In genomic region chr3:191502583-191502982, GRCh38 we compare ENCODE assay signal across 12 cellular contexts. TPM values are rescaled to one million over a fixed set of nuclear protein-coding genes. Genes with fewer than 3 reads are reported as not detected.
DNase-seq lines count a peak whose midpoint lies in the region; FAIRE-seq and TF ChIP-seq lines count a peak whose summit lies in the region.
"Had no signal": no experiment of that assay in that cellular context is flagged by ENCODE, and none has a peak within 500 bp of the region (broad histone marks: within the 10 kb centered on the region; RNA-seq: fewer than 3 reads in every experiment).

No MANE protein-coding gene starts in this region.

- H3K36me3 ChIP-seq in Loucy (ENCODE audit: insufficient read depth, low read length) (no peaks in the 10 kb centered on the region), bronchial epithelial cell (ENCODE audit: control insufficient read depth, insufficient read depth, low read length) (no peaks in the 10 kb centered on the region), neural cell (ENCODE audit: insufficient read depth, low read length) (no peaks in the 10 kb centered on the region)

- H3K4me2 ChIP-seq in Loucy (ENCODE audit: low read depth, low read length, poor library complexity, severe bottlenecking) (no peak overlapping the region), neural cell (ENCODE audit: low read length) (no peak overlapping the region)

- TF ChIP-seq RAD21 in neural cell (conservative IDR thresholded peaks at IDR 0.05) = peak; percentile 59

- no peaks in the 10 kb centered on the region for H3K4me1 ChIP-seq in Loucy (ENCODE audit: insufficient read depth, low read length, poor library complexity, severe bottlenecking)

- H4K20me1 ChIP-seq in Loucy (ENCODE audit: insufficient read depth, low read length, poor library complexity, severe bottlenecking) (no peaks in the 10 kb centered on the region), neural cell (ENCODE audit: insufficient read depth) (no peaks in the 10 kb centered on the region)

- TF ChIP-seq EP300 in neural cell (conservative IDR thresholded peaks at IDR 0.05; ENCODE audit: poor library complexity, severe bottlenecking) = no peak

- FAIRE-seq in bronchial epithelial cell (lab: Jason Lieb, UNC) = no peak
- FAIRE-seq: urothelium cell line had no signal

- H2AFZ ChIP-seq in Loucy (ENCODE audit: low read length) (no peak overlapping the region), neural cell (ENCODE audit: low read depth, low read length) (no peak overlapping the region)

- H3K9me2 ChIP-seq in Loucy (replicated peaks; ENCODE audit: low read depth, low read length) (no peaks in the 10 kb centered on the region), neural cell (ENCODE audit: insufficient read depth, low read length) (no peaks in the 10 kb centered on the region)

- DNase-seq in DMS53 (lab: John Stamatoyannopoulos, UW) (peak; percentile 9), DMS53 treated with DMSO at 0.1 percent for 48 hours (lab: John Stamatoyannopoulos, UW; ENCODE audit: unreplicated experiment) (no peak), bronchial epithelial cell (ENCODE audit: low read depth) (peak; percentile 18), SKM-1 treated with dmso at 0.1 percent for 144 hours (lab: John Stamatoyannopoulos, UW; ENCODE audit: unreplicated experiment) (no peak)
- no peak for DNase-seq in activated naive CD4-positive, alpha-beta T cell treated with anti-CD3 and anti-CD28 coated beads, Interleukin-2, amount 50 U/mL, for 16 hours
- no peak for DNase-seq in stimulated activated CD4-positive, alpha-beta T cell treated with anti-CD3 and anti-CD28 coated beads, Interleukin-1b, Interleukin-23, amount 100 ng/mL, for 48 hours
- DNase-seq: activated CD8-positive, alpha-beta memory T cell treated with anti-CD3 and anti-CD28 coated beads, Interleukin-2, amount 50 U/mL, for 4 hours; NCI-H2227 treated with DMSO at 0.1 percent for 48 hours; occipital lobe had no signal

- H3K9me3 ChIP-seq in Loucy (ENCODE audit: insufficient read depth, low read depth, low read length) = no peaks in the 10 kb centered on the region
- H3K9me3 ChIP-seq in neural cell (ENCODE audit: low read length) = no peaks in the 10 kb centered on the region

- no peak overlapping the region for H3K4me3 ChIP-seq in Loucy (ENCODE audit: low read length, poor library complexity, severe bottlenecking)
- H3K4me3 ChIP-seq in bronchial epithelial cell (ENCODE audit: low read depth, low read length) = no peak overlapping the region
- no peak overlapping the region for H3K4me3 ChIP-seq in neural cell (ENCODE audit: low read length)

- H3K27ac ChIP-seq in neural cell (ENCODE audit: low read length) = no peak overlapping the region

- H3F3A ChIP-seq in Loucy (ENCODE audit: low read depth) (no peaks in the 10 kb centered on the region), neural cell (ENCODE audit: insufficient read depth, low read length, poor library complexity, severe bottlenecking) (no peaks in the 10 kb centered on the region)

- H3K9ac ChIP-seq in Loucy (ENCODE audit: low read depth, low read length, poor library complexity, severe bottlenecking) (no peak overlapping the region), neural cell (ENCODE audit: low read length) (no peak overlapping the region)

- H3K27me3 ChIP-seq in Loucy (ENCODE audit: insufficient read depth, low read length, poor library complexity, severe bottlenecking) = no peaks in the 10 kb centered on the region
- H3K27me3 ChIP-seq in bronchial epithelial cell (ENCODE audit: control insufficient read depth, insufficient read depth, low read length) = no peaks in the 10 kb centered on the region
- H3K27me3 ChIP-seq in neural cell (ENCODE audit: insufficient read depth, low read depth, low read length) = no peaks in the 10 kb centered on the region

- H3K79me2 ChIP-seq in Loucy (ENCODE audit: insufficient read depth, low read length) (no peaks in the 10 kb centered on the region), neural cell (replicated peaks; ENCODE audit: insufficient read depth, low read length) (no peaks in the 10 kb centered on the region)

- peak; percentile 39 for TF ChIP-seq CTCF in Loucy (conservative IDR thresholded peaks at IDR 0.05; ENCODE audit: low read length)
- TF ChIP-seq CTCF in bronchial epithelial cell (IDR thresholded peaks at IDR 0.05; ENCODE audit: insufficient read depth, low read length, severe bottlenecking) = peak; percentile 31
- TF ChIP-seq CTCF in neural cell (IDR thresholded peaks at IDR 0.05; ENCODE audit: poor library complexity, severe bottlenecking) = peak; percentile 56

TF ChIP-seq in neural cell, 6 proteins besides CTCF, POLR2A, EP300 and RAD21:
- no peak for TF ChIP-seq MXI1 (conservative IDR thresholded peaks at IDR 0.05; ENCODE audit: poor library complexity, severe bottlenecking)
- no peak for TF ChIP-seq EZH2 (IDR thresholded peaks at IDR 0.05; ENCODE audit: borderline replicate concordance, insufficient read depth, low read length, poor library complexity, severe bottlenecking)
- TF ChIP-seq SMC3 (conservative IDR thresholded peaks at IDR 0.05; ENCODE audit: poor library complexity) = peak; percentile 60
- TF ChIP-seq REST (IDR thresholded peaks at IDR 0.05; ENCODE audit: borderline replicate concordance) = no peak
- no peak for TF ChIP-seq TAF1 (IDR thresholded peaks at IDR 0.05; ENCODE audit: low read depth)

RNA-seq across cellular contexts. Expression of gene PYDC2, which starts 41.6 kb away (rescaled TPM):
- total RNA-seq in bronchial epithelial cell = not detected in 2 replicates
- polyA plus RNA-seq in neural cell = not detected in 2 replicates
- polyA minus RNA-seq in neural cell = not detected in 2 replicates
- total RNA-seq: occipital lobe had no signal

Comparison
In these comparisons a context has a peak if more than half of its experiments do, and no peak if none do; other contexts are left out.
1. DNase-seq: peak in DMS53 (single experiment) and bronchial epithelial cell (single experiment); none in DMS53 treated with DMSO at 0.1 percent for 48 hours (single experiment), activated naive CD4-positive, alpha-beta T cell treated with anti-CD3 and anti-CD28 coated beads, Interleukin-2, amount 50 U/mL, for 16 hours (single experiment), SKM-1 treated with dmso at 0.1 percent for 144 hours (single experiment) and stimulated activated CD4-positive, alpha-beta T cell treated with anti-CD3 and anti-CD28 coated beads, Interleukin-1b, Interleukin-23, amount 100 ng/mL, for 48 hours (single experiment).
2. Peak in every context shown above with its lines, with median percentiles within 50 percentile points of each other: CTCF ChIP-seq.